30 cellular contexts compared by ENCODE assay signal in the genomic region with DNA sequence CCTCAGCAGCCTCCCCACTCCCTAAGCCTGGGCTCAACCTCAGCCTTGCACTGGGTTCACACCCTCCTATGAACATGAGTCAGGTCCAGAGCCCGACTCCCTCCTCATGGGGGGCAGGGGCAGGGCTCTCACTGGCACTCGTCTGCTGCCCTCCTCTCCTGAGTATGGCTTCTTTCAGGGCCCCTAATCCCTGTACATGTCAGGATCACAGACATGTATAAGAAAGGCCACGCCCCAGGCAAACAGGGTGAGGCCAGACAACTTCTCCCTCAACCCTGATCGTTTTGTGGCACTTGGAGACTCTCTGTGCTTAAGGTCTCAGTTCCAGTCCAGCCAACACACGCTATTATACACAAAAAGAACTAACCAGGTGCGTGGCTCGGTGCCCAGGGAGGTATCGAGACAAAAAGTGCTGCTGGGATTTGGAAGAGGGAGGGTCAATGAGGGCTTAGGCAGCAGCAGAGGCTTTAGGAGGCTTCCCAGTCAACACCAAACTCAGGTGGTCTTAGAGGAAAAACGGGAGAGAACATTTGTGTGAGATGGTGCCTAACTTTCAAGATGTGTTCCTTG. TPM values are rescaled to one million over a fixed set of nuclear protein-coding genes. Genes with fewer than 3 reads are reported as not detected.
DNase-seq lines count a peak whose midpoint lies in the region; ATAC-seq and TF ChIP-seq lines count a peak whose summit lies in the region.
"Had no signal": no experiment of that assay in that cellular context is flagged by ENCODE, and none has a peak within 500 bp of the region (broad histone marks: within the 10 kb centered on the region; RNA-seq: fewer than 3 reads in every experiment).

No MANE protein-coding gene starts in this region.

- H2BK120ac ChIP-seq in H9 (ENCODE audit: low read depth, low read length, poor library complexity, severe bottlenecking) = no peak overlapping the region
- H2BK120ac ChIP-seq in trophoblast cell (ENCODE audit: insufficient read depth, low read length, poor library complexity) = no peak overlapping the region

- no peak overlapping the region for H3K56ac ChIP-seq in H9 (ENCODE audit: insufficient read length, low read depth, low read length)

- H4K91ac ChIP-seq in H9 (ENCODE audit: insufficient read length, low read depth, low read length) = no peak overlapping the region
- H4K91ac ChIP-seq in trophoblast cell (ENCODE audit: low read depth, low read length) = no peak overlapping the region

- no peaks in the 10 kb centered on the region; the same call in 1 of the 2 replicates for H3K4me1 ChIP-seq in H9 (ENCODE audit: insufficient read depth, low read length)
- H3K4me1 ChIP-seq in RWPE2 (ENCODE audit: insufficient read depth, poor library complexity, severe bottlenecking) = peaks cover 8% of the 10 kb centered on the region
- peaks cover 0 to 4% of the 10 kb centered on the region in 2 experiments for H3K4me1 ChIP-seq in trophoblast cell (ENCODE audit: control insufficient read depth in 1 of 2, insufficient read depth in 2 of 2, low read length in 2 of 2)
- no peaks in the 10 kb centered on the region for H3K4me1 ChIP-seq in aorta (ENCODE audit: control insufficient read depth in 1 of 2, insufficient read depth in 2 of 2, low read length in 2 of 2)

- H3T11ph ChIP-seq in H9 (ENCODE audit: low read length) = no peak overlapping the region

- H3K79me1 ChIP-seq in H9 (ENCODE audit: insufficient read depth, low read depth, low read length, poor library complexity, severe bottlenecking) (peaks cover 3% of the 10 kb centered on the region), trophoblast cell (ENCODE audit: low read length) (no peaks in the 10 kb centered on the region)

- H2BK12ac ChIP-seq in H9 (ENCODE audit: insufficient read length, low read depth, low read length) = no peak overlapping the region
- H2BK12ac ChIP-seq in trophoblast cell (ENCODE audit: low read length) = no peak overlapping the region

- H3K79me2 ChIP-seq in H9 (ENCODE audit: insufficient read depth, low read length) (no peaks in the 10 kb centered on the region), trophoblast cell (ENCODE audit: control insufficient read depth, insufficient read depth, low read length, poor library complexity) (no peaks in the 10 kb centered on the region)

- H3K4me3 ChIP-seq in RWPE2 (ENCODE audit: severe bottlenecking) = no peak overlapping the region
- H3K4me3 ChIP-seq in trophoblast cell (ENCODE audit: low read depth, low read length) = no peak overlapping the region
- H3K4me3 ChIP-seq in aorta (ENCODE audit: low read length in 2 of 2) = no peak overlapping the region
- H3K4me3 ChIP-seq: A549, left lung, Peyer's patch, upper lobe of left lung had no signal

- H4K8ac ChIP-seq in H9 (replicated peaks; ENCODE audit: insufficient read length, low read depth, low read length) = no peak overlapping the region
- no peak overlapping the region for H4K8ac ChIP-seq in trophoblast cell (ENCODE audit: low read depth, low read length)

- H3K27me3 Mint-ChIP-seq in H9 (ENCODE audit: low read depth) = no peaks in the 10 kb centered on the region; the same call in 1 of the 2 replicates
- H3K27me3 Mint-ChIP-seq in naive thymus-derived CD8-positive, alpha-beta T cell = peaks cover 0 to 9% (median 6%) of the 10 kb centered on the region in 5 donors
- no peaks in the 10 kb centered on the region for H3K27me3 Mint-ChIP-seq in natural killer cell treated with Interleukin-12 subunit alpha and Interleukin-12 subunit beta and Interleukin-15 and Interleukin-18, amount 100 ng/mL, for 72 hours
- H3K27me3 Mint-ChIP-seq: CD4-positive, CD25-positive, alpha-beta regulatory T cell had no signal

- no peak overlapping the region for H2BK20ac ChIP-seq in H9 (ENCODE audit: low read depth, low read length, poor library complexity, severe bottlenecking)

- H3K36me3 Mint-ChIP-seq in H9 (ENCODE audit: insufficient read depth in 1 of 3, low read depth in 3 of 3) = no peaks in the 10 kb centered on the region; a peak in 1 of 7 replicates
- no peaks in the 10 kb centered on the region for H3K36me3 Mint-ChIP-seq in naive thymus-derived CD8-positive, alpha-beta T cell
- no peaks in the 10 kb centered on the region for H3K36me3 Mint-ChIP-seq in natural killer cell treated with Interleukin-12 subunit alpha and Interleukin-12 subunit beta and Interleukin-15 and Interleukin-18, amount 100 ng/mL, for 72 hours
- H3K36me3 Mint-ChIP-seq: activated naive CD4-positive, alpha-beta T cell treated with anti-CD3 and anti-CD28 coated beads, Interleukin-2, amount 50 U/mL, for 72 hours; CD4-positive, CD25-positive, alpha-beta regulatory T cell had no signal

- POLR2A ChIA-PET in naive thymus-derived CD8-positive, alpha-beta T cell (lab: Charles Lee) = no interaction called here

- H3K36me3 ChIP-seq in RWPE2 (ENCODE audit: low read depth) = no peaks in the 10 kb centered on the region
- no peaks in the 10 kb centered on the region for H3K36me3 ChIP-seq in trophoblast cell (ENCODE audit: control insufficient read depth in 1 of 2, insufficient read depth in 2 of 2, low read length in 2 of 2)
- no peaks in the 10 kb centered on the region for H3K36me3 ChIP-seq in aorta (ENCODE audit: control insufficient read depth in 1 of 2, insufficient read depth in 2 of 2, low read length in 1 of 2)
- H3K36me3 ChIP-seq: left lung, Peyer's patch, upper lobe of left lung had no signal

- H3K4ac ChIP-seq in H9 (ENCODE audit: low read depth, low read length) = no peak overlapping the region
- no peak overlapping the region for H3K4ac ChIP-seq in trophoblast cell (ENCODE audit: low read depth, low read length)

- H2AFZ ChIP-seq in H9 (ENCODE audit: low read length) (no peak overlapping the region), trophoblast cell (ENCODE audit: insufficient read depth, low read length, poor library complexity) (no peak overlapping the region)

- no peak for TF ChIP-seq CTCF in H9 (conservative IDR thresholded peaks at IDR 0.05)
- TF ChIP-seq CTCF in RWPE2 (IDR thresholded peaks at IDR 0.05; ENCODE audit: poor library complexity, severe bottlenecking) = no peak

- no CpG with 5 or more reads among the region's 9 CpGs for WGBS in H9 (ENCODE audit: extremely low coverage, insufficient read length, low lambda C conversion rate)
- no CpG with 5 or more reads among the region's 9 CpGs for WGBS in trophoblast cell (ENCODE audit: extremely low coverage, insufficient coverage, insufficient read length)
- WGBS in aorta, 2 donors = 92 to 94% methylated on average over 9 of the region's 9 CpGs

- H2BK15ac ChIP-seq in H9 (ENCODE audit: low read depth, low read length) = no peak overlapping the region

- H3K27ac Mint-ChIP-seq in H9 = peak overlapping the region in 2 of 3 experiments; percentile 36 to 59; a peak in 2 of 7 replicates
- peak overlapping the region in 2 of 10 donors; percentile 2 to 27 for H3K27ac Mint-ChIP-seq in naive thymus-derived CD8-positive, alpha-beta T cell
- H3K27ac Mint-ChIP-seq in natural killer cell treated with Interleukin-12 subunit alpha and Interleukin-12 subunit beta and Interleukin-15 and Interleukin-18, amount 100 ng/mL, for 72 hours = no peak overlapping the region
- H3K27ac Mint-ChIP-seq: activated CD4-positive, alpha-beta T cell treated with anti-CD3 and anti-CD28 coated beads, Interleukin-2, amount 10 ng/mL, durations not matched to agents 7 days and 5 days; activated naive CD4-positive, alpha-beta T cell treated with anti-CD3 and anti-CD28 coated beads, Interleukin-2, amount 50 U/mL, for 72 hours; CD4-positive, CD25-positive, alpha-beta regulatory T cell; IgD-negative memory B cell had no signal

- H3K4me3 Mint-ChIP-seq in H9 = no peak overlapping the region
- no peak overlapping the region for H3K4me3 Mint-ChIP-seq in naive thymus-derived CD8-positive, alpha-beta T cell
- no peak overlapping the region for H3K4me3 Mint-ChIP-seq in natural killer cell treated with Interleukin-12 subunit alpha and Interleukin-12 subunit beta and Interleukin-15 and Interleukin-18, amount 100 ng/mL, for 72 hours
- H3K4me3 Mint-ChIP-seq: activated CD4-positive, alpha-beta T cell treated with anti-CD3 and anti-CD28 coated beads, Interleukin-2, amount 10 ng/mL, durations not matched to agents 7 days and 5 days; CD4-positive, CD25-positive, alpha-beta regulatory T cell; IgD-negative memory B cell had no signal

- no peak overlapping the region for H3K4me2 ChIP-seq in H9 (ENCODE audit: insufficient read depth, insufficient read length, low read length)
- no peak overlapping the region for H3K4me2 ChIP-seq in trophoblast cell (ENCODE audit: low read length)

- H3K14ac ChIP-seq in H9 (ENCODE audit: insufficient read depth, low read length) = no peak overlapping the region; the same call in 1 of the 2 replicates
- no peak overlapping the region for H3K14ac ChIP-seq in trophoblast cell (ENCODE audit: low read length)

- peak; percentile 27; the same call in 1 of the 3 replicates for ATAC-seq in RWPE2 (ENCODE audit: low read depth)
- peak; percentile 78 for ATAC-seq in esophagus mucosa
- ATAC-seq in naive thymus-derived CD8-positive, alpha-beta T cell = no peak
- ATAC-seq in natural killer cell treated with Interleukin-12 subunit alpha and Interleukin-12 subunit beta and Interleukin-15 and Interleukin-18, amount 100 ng/mL, for 72 hours = no peak
- ATAC-seq in aorta (ENCODE audit: low FRiP score) = no peak
- ATAC-seq: activated naive CD4-positive, alpha-beta T cell treated with anti-CD3 and anti-CD28 coated beads, Interleukin-2, amount 50 U/mL, for 72 hours; left lung had no signal

- H4K12ac ChIP-seq in trophoblast cell (ENCODE audit: low read depth, low read length) = no peak overlapping the region

- no peak overlapping the region for H3K27ac ChIP-seq in H9 (ENCODE audit: insufficient read length, low read depth, low read length)
- H3K27ac ChIP-seq in RWPE2 (ENCODE audit: poor library complexity, severe bottlenecking) = no peak overlapping the region
- no peak overlapping the region for H3K27ac ChIP-seq in trophoblast cell (ENCODE audit: low read depth, low read length)
- no peak overlapping the region for H3K27ac ChIP-seq in aorta (ENCODE audit: low read depth in 1 of 2, low read length in 2 of 2)
- H3K27ac ChIP-seq: A549, left lung, Peyer's patch, upper lobe of left lung, VCaP had no signal

- peaks cover 27 to 30% of the 10 kb centered on the region in 2 experiments for H3K4me1 Mint-ChIP-seq in H9
- H3K4me1 Mint-ChIP-seq in naive thymus-derived CD8-positive, alpha-beta T cell = peaks cover 12 to 23% (median 18%) of the 10 kb centered on the region in 4 donors
- peaks cover 15 to 16% of the 10 kb centered on the region in 2 donors for H3K4me1 Mint-ChIP-seq in natural killer cell treated with Interleukin-12 subunit alpha and Interleukin-12 subunit beta and Interleukin-15 and Interleukin-18, amount 100 ng/mL, for 72 hours (ENCODE audit: low read depth in 2 of 2)

- intact Hi-C loops in aorta (cut with DNase I) = loop anchor here in 1 of 2 donors (2.0 kb wide), 1 partner anchor 41 kb away; no protein-coding TSS in a partner anchor

- H2AK5ac ChIP-seq in H9 (ENCODE audit: insufficient read length, low read length) (no peak overlapping the region), trophoblast cell (ENCODE audit: low read length) (no peak overlapping the region)

- DNase-seq in H9 (no peak), RWPE2 (ENCODE audit: low spot score) (no peak), trophoblast cell (no peak), ureter (ENCODE audit: low spot score) (no peak), aorta (no peak)
- DNase-seq in naive thymus-derived CD8-positive, alpha-beta T cell = no peak
- no peak for DNase-seq in natural killer cell treated with Interleukin-12 subunit alpha and Interleukin-12 subunit beta and Interleukin-15 and Interleukin-18, amount 100 ng/mL, for 72 hours (ENCODE audit: low spot score)
- DNase-seq: activated CD4-positive, alpha-beta T cell treated with anti-CD3 and anti-CD28 coated beads, Interleukin-2, amount 10 ng/mL, durations not matched to agents 7 days and 5 days; activated effector memory CD4-positive, alpha-beta T cell treated with Interleukin-2 at 50 U/mL for 16 hours; activated T-cell treated with anti-CD3 and anti-CD28 coated beads, Interleukin-2, amount 50 U/mL, for 1 hour; AML-193; amygdala; Calu3; CD4-positive, CD25-positive, alpha-beta regulatory T cell; effector CD4-positive, alpha-beta T cell; GOT3; left lung; mesendoderm; NCI-H1694 treated with DMSO at 0.1 percent for 48 hours; NCI-H2171 treated with DMSO at 0.1 percent for 48 hours; NCI-H524 treated with DMSO at 0.1 percent for 48 hours; SIG-M5; stimulated activated CD4-positive, alpha-beta T cell treated with anti-CD3 and anti-CD28 coated beads, Interleukin-4, amount 100 ng/mL, for 24 hours; upper lobe of left lung had no signal

- H3K18ac ChIP-seq in H9 (ENCODE audit: insufficient read length, low read depth, low read length) = peak overlapping the region; percentile 25
- no peak overlapping the region for H3K18ac ChIP-seq in trophoblast cell (ENCODE audit: low read length)

- no peak overlapping the region for H3K9ac ChIP-seq in H9 (ENCODE audit: extremely low read depth, insufficient read length, low read length)
- peak overlapping the region; percentile 63 for H3K9ac ChIP-seq in trophoblast cell (ENCODE audit: low read length)

- H4K5ac ChIP-seq in H9 (ENCODE audit: insufficient read length, low read depth, low read length) = no peak overlapping the region

- no peak overlapping the region for H3K23ac ChIP-seq in H9 (ENCODE audit: insufficient read length, low read depth, low read length)
- H3K23ac ChIP-seq in trophoblast cell (ENCODE audit: low read length) = no peak overlapping the region

- no peaks in the 10 kb centered on the region for H3K23me2 ChIP-seq in H9 (ENCODE audit: insufficient read length, low read depth, low read length, poor library complexity, severe bottlenecking)

- H4K20me1 ChIP-seq in H9 (ENCODE audit: control insufficient read depth, insufficient read depth, insufficient read length) = no peaks in the 10 kb centered on the region

- no peak overlapping the region for H2BK5ac ChIP-seq in H9 (ENCODE audit: insufficient read length, low read length)
- H2BK5ac ChIP-seq in trophoblast cell (ENCODE audit: low read depth, low read length, poor library complexity) = no peak overlapping the region

- H3K9me3 Mint-ChIP-seq in H9 = no peaks in the 10 kb centered on the region
- H3K9me3 Mint-ChIP-seq in naive thymus-derived CD8-positive, alpha-beta T cell = no peaks in the 10 kb centered on the region
- H3K9me3 Mint-ChIP-seq in natural killer cell treated with Interleukin-12 subunit alpha and Interleukin-12 subunit beta and Interleukin-15 and Interleukin-18, amount 100 ng/mL, for 72 hours = no peaks in the 10 kb centered on the region
- H3K9me3 Mint-ChIP-seq: activated CD4-positive, alpha-beta T cell treated with anti-CD3 and anti-CD28 coated beads, Interleukin-2, amount 10 ng/mL, durations not matched to agents 7 days and 5 days; activated naive CD4-positive, alpha-beta T cell treated with anti-CD3 and anti-CD28 coated beads, Interleukin-2, amount 50 U/mL, for 72 hours; CD4-positive, CD25-positive, alpha-beta regulatory T cell; IgD-negative memory B cell had no signal

- no peaks in the 10 kb centered on the region for H3K9me3 ChIP-seq in H9 (ENCODE audit: control insufficient read depth, low read depth, low read length)
- no peaks in the 10 kb centered on the region for H3K9me3 ChIP-seq in RWPE2 (ENCODE audit: severe bottlenecking)
- no peaks in the 10 kb centered on the region for H3K9me3 ChIP-seq in trophoblast cell (ENCODE audit: insufficient read depth, low read depth, low read length)
- H3K9me3 ChIP-seq in aorta (ENCODE audit: control insufficient read depth, low read length) = no peaks in the 10 kb centered on the region
- H3K9me3 ChIP-seq: A549, left lung, Peyer's patch, upper lobe of left lung had no signal

- H3K27me3 ChIP-seq in H9 (ENCODE audit: insufficient read depth, low read length) = no peaks in the 10 kb centered on the region
- H3K27me3 ChIP-seq in RWPE2 (ENCODE audit: insufficient read depth, poor library complexity, severe bottlenecking) = no peaks in the 10 kb centered on the region
- H3K27me3 ChIP-seq in trophoblast cell (ENCODE audit: insufficient read depth, low read length) = no peaks in the 10 kb centered on the region
- H3K27me3 ChIP-seq in aorta (ENCODE audit: control insufficient read depth in 1 of 2, insufficient read depth in 2 of 2, low read length in 1 of 2) = no peaks in the 10 kb centered on the region
- H3K27me3 ChIP-seq: left lung, Peyer's patch, upper lobe of left lung had no signal

RNA-seq across cellular contexts. Expression of gene CMTM3, which starts 45.2 kb away (rescaled TPM):
- 39.2 and 41.0 TPM in 2 replicates for total RNA-seq in H9 (2021)
- 3.7 TPM for total RNA-seq in esophagus mucosa
- 68.4 and 70.2 TPM in 2 replicates for polyA plus RNA-seq in trophoblast cell (2013)
- total RNA-seq in naive thymus-derived CD8-positive, alpha-beta T cell = 10 to 100 TPM; 55.2 to 55.8 TPM
- 10 to 100 TPM; 76.1 to 81.3 (median 78.5) TPM for polyA plus RNA-seq in naive thymus-derived CD8-positive, alpha-beta T cell
- 25.4 TPM for total RNA-seq in ureter
- total RNA-seq in natural killer cell treated with Interleukin-12 subunit alpha and Interleukin-12 subunit beta and Interleukin-15 and Interleukin-18, amount 100 ng/mL, for 72 hours = 10 to 100 TPM; 43.8 to 49.7 TPM
- 10 to 100 TPM; 24.9 to 49.1 TPM for total RNA-seq in aorta
- 10 to 100 TPM; 29.5 to 29.9 TPM for polyA plus RNA-seq in aorta

RNA-seq across cellular contexts. Expression of gene CMTM4, which starts 46.8 kb away (rescaled TPM):
- total RNA-seq in H9 (2021) = 39.8 and 40.5 TPM in 2 replicates
- total RNA-seq in esophagus mucosa = 13.1 TPM
- 20.8 and 21.5 TPM in 2 replicates for polyA plus RNA-seq in trophoblast cell (2013)
- total RNA-seq in naive thymus-derived CD8-positive, alpha-beta T cell = 1 to 10 TPM; 2.0 to 3.1 TPM
- under 1 TPM in 2 of 3 donors, not detected in 1; 0.15 to 0.26 TPM for polyA plus RNA-seq in naive thymus-derived CD8-positive, alpha-beta T cell
- 31.6 TPM for total RNA-seq in ureter
- total RNA-seq in natural killer cell treated with Interleukin-12 subunit alpha and Interleukin-12 subunit beta and Interleukin-15 and Interleukin-18, amount 100 ng/mL, for 72 hours = 1 to 10 TPM; 1.2 to 2.2 TPM
- 10 to 100 TPM; 16.5 to 24.9 TPM for total RNA-seq in aorta
- 10 to 100 TPM in 1 of 2 donors, 1 to 10 TPM in 1; 8.9 to 10.4 TPM for polyA plus RNA-seq in aorta

Comparison
In these comparisons a context has a peak if more than half of its experiments do, and no peak if none do; other contexts are left out.
1. H3K27ac Mint-ChIP-seq: peak in H9 (2 of 3); none in natural killer cell treated with Interleukin-12 subunit alpha and Interleukin-12 subunit beta and Interleukin-15 and Interleukin-18, amount 100 ng/mL, for 72 hours (0 of 2).
2. ATAC-seq: peak in RWPE2 (single experiment) and esophagus mucosa (single experiment); none in naive thymus-derived CD8-positive, alpha-beta T cell (0 of 2), natural killer cell treated with Interleukin-12 subunit alpha and Interleukin-12 subunit beta and Interleukin-15 and Interleukin-18, amount 100 ng/mL, for 72 hours (0 of 2) and aorta (single experiment).